8 cellular contexts compared by ENCODE assay signal in the genomic region with DNA sequence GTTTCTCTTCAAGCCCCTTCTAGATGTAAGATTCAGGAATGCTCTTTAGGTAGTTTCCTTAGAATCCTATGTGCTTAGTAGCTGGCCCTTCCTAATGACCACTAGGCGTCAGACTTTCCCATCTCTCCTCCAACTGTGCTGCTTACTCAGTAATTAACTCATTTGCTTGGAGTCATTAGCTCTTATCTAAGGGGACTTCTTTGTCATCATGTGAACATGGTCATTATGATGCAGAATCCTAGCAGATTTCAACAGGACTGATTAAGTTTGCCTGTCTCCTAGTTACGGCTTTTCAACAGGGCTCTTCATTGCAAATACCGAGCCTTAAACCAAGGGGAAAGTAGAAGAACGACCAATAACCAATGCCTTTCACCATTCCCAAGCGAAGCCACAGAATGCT. TPM values are rescaled to one million over a fixed set of nuclear protein-coding genes. Genes with fewer than 3 reads are reported as not detected.
DNase-seq lines count a peak whose midpoint lies in the region; ATAC-seq, FAIRE-seq and TF ChIP-seq lines count a peak whose summit lies in the region.

No MANE protein-coding gene starts in this region.

- H3K79me2 ChIP-seq in OCI-LY1 (ENCODE audit: insufficient read depth, low read length), result no peaks in the 10 kb centered on the region

- H3K4me1 ChIP-seq in OCI-LY1 (ENCODE audit: insufficient read depth, low read length, severe bottlenecking) (no peaks in the 10 kb centered on the region), endocrine pancreas (ENCODE audit: control insufficient read depth, insufficient read depth, low read length) (no peaks in the 10 kb centered on the region)

- H3K36me3 ChIP-seq in OCI-LY1 (ENCODE audit: insufficient read depth, low read length) (no peaks in the 10 kb centered on the region), endocrine pancreas (ENCODE audit: control insufficient read depth, insufficient read depth, low read length) (no peaks in the 10 kb centered on the region)

- no peak for FAIRE-seq in GM12891 (lab: Jason Lieb, UNC)

- DNase-seq in Right ventricle myocardium inferior (ENCODE audit: missing footprints) (no peak), cardiac septum (ENCODE audit: low spot score) (no peak), middle frontal gyrus (ENCODE audit: extremely low spot score, low spot score) (peak; percentile 16), GM12891 (ENCODE audit: insufficient read length, low spot score) (no peak)
- DNase-seq in central memory CD4-positive, alpha-beta T cell, result no peak

- H3F3A ChIP-seq in OCI-LY1 (ENCODE audit: insufficient read depth, low read length), result no peaks in the 10 kb centered on the region

- H3K9me3 ChIP-seq in OCI-LY1 (ENCODE audit: low read length), result no peaks in the 10 kb centered on the region
- H3K9me3 ChIP-seq in endocrine pancreas (ENCODE audit: control insufficient read depth, low read length), result no peaks in the 10 kb centered on the region

- no peak for TF ChIP-seq POLR2A in GM12891 (IDR thresholded peaks at IDR 0.05; ENCODE audit: low read depth, low read length)

- no peaks in the 10 kb centered on the region for H3K9me2 ChIP-seq in OCI-LY1 (ENCODE audit: low read depth, low read length)

- no peak overlapping the region for H2AFZ ChIP-seq in OCI-LY1 (ENCODE audit: low read length)

- TF ChIP-seq CTCF in OCI-LY1 (IDR thresholded peaks at IDR 0.05; ENCODE audit: low read length), result peak; percentile 67

- intact Hi-C loops in Right ventricle myocardium inferior (cut with DNase I), result loop anchor here (5.0 kb wide), 1 partner anchor 214 kb away; no protein-coding TSS in a partner anchor
- intact Hi-C loops in cardiac septum (cut with DNase I), result loop anchor here (2.0 kb wide), 1 partner anchor 210 kb away; no protein-coding TSS in a partner anchor

- H3K27me3 ChIP-seq in OCI-LY1 (ENCODE audit: insufficient read depth, low read length) (no peaks in the 10 kb centered on the region), endocrine pancreas (ENCODE audit: control insufficient read depth, insufficient read depth, low read length) (no peaks in the 10 kb centered on the region)

- no peak overlapping the region for H3K27ac ChIP-seq in OCI-LY1 (ENCODE audit: low read depth, low read length, poor library complexity, severe bottlenecking)

- H4K20me1 ChIP-seq in OCI-LY1 (ENCODE audit: insufficient read depth, low read length), result no peaks in the 10 kb centered on the region

- H3K9ac ChIP-seq in OCI-LY1 (ENCODE audit: low read length) (no peak overlapping the region), endocrine pancreas (ENCODE audit: control insufficient read depth, insufficient read depth, low read length) (no peak overlapping the region)

- ATAC-seq in Right ventricle myocardium inferior (peak; percentile 63), HG03045 (IDR thresholded peaks at IDR 0.05; ENCODE audit: unreplicated experiment) (no peak)

- H3K4me3 ChIP-seq in OCI-LY1 (ENCODE audit: low read depth, low read length, poor library complexity, severe bottlenecking), result no peak overlapping the region
- H3K4me3 ChIP-seq in endocrine pancreas (ENCODE audit: control insufficient read depth, insufficient read depth, low read length), result peak overlapping the region; percentile 56

- H3K4me2 ChIP-seq in OCI-LY1 (ENCODE audit: low read length), result no peak overlapping the region

TF ChIP-seq in GM12891, 5 proteins besides CTCF, POLR2A, EP300 and RAD21:
- TF ChIP-seq PAX5 (IDR thresholded peaks at IDR 0.05; ENCODE audit: insufficient read depth, low read length, severe bottlenecking) (no peak), POU2F2 (IDR thresholded peaks at IDR 0.05; ENCODE audit: low read depth, low read length) (no peak), SPI1 (IDR thresholded peaks at IDR 0.05; ENCODE audit: low read depth, low read length) (no peak), TAF1 (IDR thresholded peaks at IDR 0.05; ENCODE audit: low read depth, low read length) (no peak), POLR2AphosphoS5 (IDR thresholded peaks at IDR 0.05; ENCODE audit: low read depth, low read length) (no peak)

RNA-seq across cellular contexts. Expression of a gene that starts 46.4 kb away (rescaled TPM):
- total RNA-seq in Right ventricle myocardium inferior (not detected), cardiac septum (0.11 TPM)
- polyA plus RNA-seq in GM12891 (2012; ENCODE audit: low read depth, missing spikeins), result not detected
